ENCODE assay signal across 1 cellular context in genomic region chr18:10040287-10041011, GRCh38.
TF ChIP-seq lines count a peak whose summit lies in the region.

No MANE protein-coding gene starts in this region.

TF ChIP-seq in K562, 482 proteins besides CTCF, POLR2A, EP300 and RAD21:
- peak; percentile 76 for TF ChIP-seq FOSL1 (tag; conservative IDR thresholded peaks at IDR 0.05)
- 0 out of 2 replicates have a peak, but pooled peaks have one; percentile 39 for TF ChIP-seq CBFA2T3 (IDR thresholded peaks at IDR 0.05)
- no peak for TF ChIP-seq NR2C2 (CRISPR knock-in tag; IDR thresholded peaks at IDR 0.05)
- no peak for TF ChIP-seq NR2C2 (tag; IDR thresholded peaks at IDR 0.05)
- TF ChIP-seq ARID1B (IDR thresholded peaks at IDR 0.05): 0 out of 2 replicates have a peak, but pooled peaks have one; percentile 11
- TF ChIP-seq HMG20B (CRISPR knock-in tag; IDR thresholded peaks at IDR 0.05): no peak
TF ChIP-seq in K562: peak in this region for 3.
